9 cellular contexts compared by ENCODE assay signal in the genomic region with DNA sequence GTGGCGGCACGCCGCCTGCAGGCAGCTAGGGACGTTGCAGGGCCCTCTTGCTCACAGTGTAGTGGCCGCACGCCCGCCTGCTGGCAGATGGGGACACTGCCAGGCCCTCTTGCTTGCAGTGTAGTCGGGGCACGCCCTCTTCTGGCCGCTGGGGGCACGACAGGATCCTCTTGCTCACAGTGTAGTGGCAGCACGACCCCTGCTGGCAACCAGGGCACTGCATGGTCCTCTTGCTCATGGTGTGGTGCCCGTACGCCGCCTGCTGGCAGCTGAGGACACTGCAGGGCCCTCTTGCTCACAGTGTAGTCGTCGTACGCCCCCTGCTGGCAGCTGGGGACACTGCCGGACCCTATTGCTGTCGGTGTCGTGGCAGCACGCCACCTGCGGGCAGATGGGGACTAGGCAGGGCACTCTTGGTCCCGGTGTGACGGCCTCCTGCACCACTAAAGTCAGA. TPM values are rescaled to one million over a fixed set of nuclear protein-coding genes. Genes with fewer than 3 reads are reported as not detected.
A peak's percentile ranks its signal among the peaks of the same experiment; 100 is the strongest.
DNase-seq lines count a peak whose midpoint lies in the region; ATAC-seq and TF ChIP-seq lines count a peak whose summit lies in the region.
"Not testable (repeated sequence)": the region's sequence is repeated elsewhere in the genome, so short reads cannot be mapped to it uniquely, and the experiment has no call there.
"Had no signal": no experiment of that assay in that cellular context is flagged by ENCODE, and none has a peak within 500 bp of the region (broad histone marks: within the 10 kb centered on the region; RNA-seq: fewer than 3 reads in every experiment).

No MANE protein-coding gene starts in this region.

- peak in 2 of 10 experiments; percentile 43 to 63 for DNase-seq in CD4-positive, alpha-beta T cell
- DNase-seq in WERI-Rb-1 (peak; percentile 50), adrenal gland (peak in 4 of 7 donors; percentile 27 to 56 (median 39)), right cardiac atrium (peak in 1 of 3 donors; percentile 55)
- not testable (repeated sequence) for DNase-seq in retinal pigment epithelial cell (ENCODE audit: low read depth)

- not testable (repeated sequence) for H3K27me3 Mint-ChIP-seq in CD4-positive, alpha-beta T cell

- CTCF ChIA-PET in CD4-positive, alpha-beta T cell (lab: Charles Lee), result not testable (repeated sequence)

- intact Hi-C loops in CD4-positive, alpha-beta T cell (cut with DNase I, micrococcal nuclease); adrenal gland (cut with DNase I); right cardiac atrium (cut with DNase I): not testable (repeated sequence)

- not testable (repeated sequence) for H3K9me3 ChIP-seq in CD4-positive, alpha-beta T cell (ENCODE audit: control insufficient read depth, low read length); WERI-Rb-1 (ENCODE audit: severe bottlenecking); adrenal gland (replicated peaks in 1 of 3); right cardiac atrium (ENCODE audit: control insufficient read depth, low read length)

- not testable (repeated sequence) for H3K9me3 Mint-ChIP-seq in CD4-positive, alpha-beta T cell

- not testable (repeated sequence) for H3K27ac Mint-ChIP-seq in CD4-positive, alpha-beta T cell

- not testable (repeated sequence) for H3K4me1 ChIP-seq in adrenal gland (replicated peaks in 1 of 2); right cardiac atrium (ENCODE audit: control insufficient read depth, insufficient read depth, low read length)

- H3K36me3 Mint-ChIP-seq in CD4-positive, alpha-beta T cell (ENCODE audit: low read depth), result not testable (repeated sequence)

- H3K4me1 Mint-ChIP-seq in CD4-positive, alpha-beta T cell (ENCODE audit: low read depth), result not testable (repeated sequence)

- not testable (repeated sequence) for H3K27me3 ChIP-seq in CD4-positive, alpha-beta T cell (ENCODE audit: control insufficient read depth, insufficient read depth, low read length); WERI-Rb-1 (ENCODE audit: insufficient read depth, low read depth, severe bottlenecking); adrenal gland; right cardiac atrium (ENCODE audit: control insufficient read depth, insufficient read depth)

- POLR2A ChIA-PET in CD4-positive, alpha-beta T cell (lab: Charles Lee), result not testable (repeated sequence)

- not testable (repeated sequence) for TF ChIP-seq POLR2A in adrenal gland (IDR thresholded peaks at IDR 0.05)

- not testable (repeated sequence) for H3K27ac ChIP-seq in CD4-positive, alpha-beta T cell (ENCODE audit: low read depth, low read length); WERI-Rb-1; adrenal gland; right cardiac atrium (ENCODE audit: low read length)

- WGBS in adrenal gland, 4 donors, result 69 to 75% (median 73%) methylated on average over 8 to 11 of the region's 25 CpGs; no CpG with 5 or more reads in 1 of the 4 donors
- 74% methylated on average over 11 of the region's 25 CpGs for WGBS in right cardiac atrium

- H3K4me3 Mint-ChIP-seq in CD4-positive, alpha-beta T cell, result not testable (repeated sequence)

- peak; percentile 77 for ATAC-seq in CD4-positive, alpha-beta T cell (ENCODE audit: poor library complexity)
- ATAC-seq in GM19043 (IDR thresholded peaks at IDR 0.05; ENCODE audit: low read depth, unreplicated experiment) (peak; percentile 73), HG02571 (IDR thresholded peaks at IDR 0.05; ENCODE audit: unreplicated experiment) (peak; percentile 58), HG03354 (IDR thresholded peaks at IDR 0.05; ENCODE audit: poor library complexity, severe bottlenecking, unreplicated experiment) (peak; percentile 87), right cardiac atrium (peak; percentile 74 to 85)

- not testable (repeated sequence) for H3K36me3 ChIP-seq in WERI-Rb-1; adrenal gland (replicated peaks in 1 of 2)

- H3K4me3 ChIP-seq in WERI-Rb-1 (ENCODE audit: low read depth, low read length); adrenal gland; right cardiac atrium (ENCODE audit: low read length); retinal pigment epithelial cell (ENCODE audit: low read length): not testable (repeated sequence)

- peak; percentile 10 for TF ChIP-seq CTCF in CD4-positive, alpha-beta T cell (IDR thresholded peaks at IDR 0.05)
- TF ChIP-seq CTCF in WERI-Rb-1 (IDR thresholded peaks at IDR 0.05; ENCODE audit: low read depth, low read length), result peak; percentile 24; the same call in 1 of the 2 replicates
- peak in 1 of 6 experiments; percentile 14 for TF ChIP-seq CTCF in adrenal gland (IDR thresholded peaks at IDR 0.05)
- peak; percentile 11 for TF ChIP-seq CTCF in retinal pigment epithelial cell (conservative IDR thresholded peaks at IDR 0.05; ENCODE audit: low read depth, low read length)

RNA-seq across cellular contexts. Expression of gene SCGB1C2, which starts 3.0 kb away (rescaled TPM):
- total RNA-seq in CD4-positive, alpha-beta T cell, result not detected
- total RNA-seq in adrenal gland (not detected), right cardiac atrium (not detected)
- polyA plus RNA-seq in adrenal gland (not detected), right cardiac atrium (not detected)
- total RNA-seq: T-helper 2 cell treated with Interferon-gamma antibody and Interleukin-4, amounts not matched to agents 100 ng/mL and 5 ng/mL, for 36 hours had no signal

RNA-seq across cellular contexts. Expression of gene DOC2B, which starts 47.1 kb away (rescaled TPM):
- under 1 TPM; 0.08 to 0.34 TPM for total RNA-seq in CD4-positive, alpha-beta T cell
- total RNA-seq in adrenal gland (10 to 100 TPM in 1 of 8 donors, 1 to 10 TPM in 7; 2.6 to 15.7 (median 6.6) TPM), right cardiac atrium (1 to 10 TPM; 2.3 to 5.3 (median 3.0) TPM)
- polyA plus RNA-seq in adrenal gland (10 to 100 TPM in 1 of 3 donors, 1 to 10 TPM in 2; 5.3 to 11.3 (median 5.8) TPM), right cardiac atrium (2.8 TPM)
